ENCODE assay signal across 30 cellular contexts in genomic region chr22:45676024-45676423, GRCh38.
"Had no signal": no experiment of that assay in that cellular context is flagged by ENCODE, and none has a peak within 500 bp of the region (broad histone marks: within the 10 kb centered on the region; RNA-seq: fewer than 3 reads in every experiment).

No MANE protein-coding gene starts in this region.

- H3K9me3 Mint-ChIP-seq: activated B cell treated with CpG ODN at 0.5 μM for 24 hours; activated CD8-positive, alpha-beta T cell treated with anti-CD3 and anti-CD28 coated beads for 36 hours; activated naive CD4-positive, alpha-beta T cell treated with anti-CD3 and anti-CD28 coated beads for 36 hours; activated naive CD4-positive, alpha-beta T cell treated with anti-CD3 and anti-CD28 coated beads, Interleukin-2, amount 50 U/mL, for 24 hours; activated naive CD8-positive, alpha-beta T cell treated with anti-CD3 and anti-CD28 coated beads for 36 hours; activated naive CD8-positive, alpha-beta T cell treated with anti-CD3 and anti-CD28 coated beads, Interleukin-2, amount 50 U/mL, for 24 hours; activated T-cell treated with anti-CD3 and anti-CD28 coated beads, Interleukin-2, amount 50 U/mL, for 4 hours; activated T-helper 17 cell treated with anti-CD3 and anti-CD28 coated beads, Interleukin-2, amount 50 U/mL, for 72 hours; effector memory CD8-positive, alpha-beta T cell had no signal

- H3K36me3 ChIP-seq: adrenal gland, esophagus muscularis mucosa, gastrocnemius medialis had no signal

- H3K4me3 ChIP-seq: adrenal gland, body of pancreas, esophagus muscularis mucosa, gastrocnemius medialis, heart left ventricle had no signal

- H3K27me3 Mint-ChIP-seq: activated B cell treated with CpG ODN at 0.5 μM for 24 hours; activated CD8-positive, alpha-beta T cell treated with anti-CD3 and anti-CD28 coated beads for 36 hours; activated naive CD4-positive, alpha-beta T cell treated with anti-CD3 and anti-CD28 coated beads, Interleukin-2, amount 50 U/mL, for 24 hours; activated naive CD8-positive, alpha-beta T cell treated with anti-CD3 and anti-CD28 coated beads for 36 hours; activated naive CD8-positive, alpha-beta T cell treated with anti-CD3 and anti-CD28 coated beads, Interleukin-2, amount 50 U/mL, for 24 hours; activated T-helper 17 cell treated with anti-CD3 and anti-CD28 coated beads, Interleukin-2, amount 50 U/mL, for 72 hours; effector memory CD8-positive, alpha-beta T cell had no signal

- H3K27ac Mint-ChIP-seq: activated B cell treated with CpG ODN at 0.5 μM for 24 hours; activated CD8-positive, alpha-beta T cell treated with anti-CD3 and anti-CD28 coated beads for 36 hours; activated naive CD4-positive, alpha-beta T cell treated with anti-CD3 and anti-CD28 coated beads for 36 hours; activated naive CD4-positive, alpha-beta T cell treated with anti-CD3 and anti-CD28 coated beads, Interleukin-2, amount 50 U/mL, for 24 hours; activated naive CD8-positive, alpha-beta T cell treated with anti-CD3 and anti-CD28 coated beads for 36 hours; activated naive CD8-positive, alpha-beta T cell treated with anti-CD3 and anti-CD28 coated beads, Interleukin-2, amount 50 U/mL, for 24 hours had no signal

- H3K4me3 Mint-ChIP-seq: activated B cell treated with CpG ODN at 0.5 μM for 24 hours; activated CD8-positive, alpha-beta T cell treated with anti-CD3 and anti-CD28 coated beads for 36 hours; activated naive CD4-positive, alpha-beta T cell treated with anti-CD3 and anti-CD28 coated beads for 36 hours; activated naive CD4-positive, alpha-beta T cell treated with anti-CD3 and anti-CD28 coated beads, Interleukin-2, amount 50 U/mL, for 24 hours; activated naive CD8-positive, alpha-beta T cell treated with anti-CD3 and anti-CD28 coated beads for 36 hours; activated naive CD8-positive, alpha-beta T cell treated with anti-CD3 and anti-CD28 coated beads, Interleukin-2, amount 50 U/mL, for 24 hours; activated T-cell treated with anti-CD3 and anti-CD28 coated beads, Interleukin-2, amount 50 U/mL, for 4 hours; activated T-helper 17 cell treated with anti-CD3 and anti-CD28 coated beads, Interleukin-2, amount 50 U/mL, for 72 hours; effector memory CD8-positive, alpha-beta T cell had no signal

- H3K27me3 ChIP-seq: adrenal gland, body of pancreas, esophagus muscularis mucosa, foreskin keratinocyte, gastrocnemius medialis, heart left ventricle had no signal

- H3K9me3 ChIP-seq: adrenal gland, body of pancreas, esophagus muscularis mucosa, gastrocnemius medialis, heart left ventricle had no signal

- DNase-seq: activated B cell treated with CpG ODN at 0.5 μM for 24 hours; activated CD4-positive, alpha-beta T cell treated with anti-CD3 and anti-CD28 coated beads, Interleukin-2, amount 50 U/mL, for 1 hour; activated CD4-positive, alpha-beta T cell treated with anti-CD3 and anti-CD28 coated beads, Interleukin-2, amount 50 U/mL, for 48 hours; activated CD8-positive, alpha-beta memory T cell treated with anti-CD3 and anti-CD28 coated beads for 24 hours; activated effector memory CD4-positive, alpha-beta T cell treated with Interleukin-2 at 50 U/mL for 16 hours; activated naive CD8-positive, alpha-beta T cell treated with anti-CD3 and anti-CD28 coated beads for 36 hours; activated naive CD8-positive, alpha-beta T cell treated with anti-CD3 and anti-CD28 coated beads, Interleukin-2, amount 50 U/mL, for 24 hours; activated T-cell treated with anti-CD3 and anti-CD28 coated beads, Interleukin-2, amount 50 U/mL, for 4 hours; adrenal gland; amygdala; aorta; body of pancreas; caudate nucleus; cortex of kidney; dermis blood vessel endothelial cell; effector CD4-positive, alpha-beta T cell; effector memory CD8-positive, alpha-beta T cell; erythroblast; foreskin keratinocyte; gastrocnemius medialis; glutamatergic neuron; heart left ventricle; T-helper 2 cell had no signal

- H3K27ac ChIP-seq: adrenal gland, body of pancreas, foreskin keratinocyte, gastrocnemius medialis, heart left ventricle, VCaP had no signal

- ATAC-seq: activated CD4-positive, CD25-positive, alpha-beta regulatory T cell treated with anti-CD3 and anti-CD28 coated beads, Interleukin-2, amount 50 U/mL, for 24 hours; activated CD8-positive, alpha-beta T cell treated with anti-CD3 and anti-CD28 coated beads for 36 hours; activated naive CD8-positive, alpha-beta T cell treated with anti-CD3 and anti-CD28 coated beads, Interleukin-2, amount 50 U/mL, for 24 hours; activated T-cell treated with anti-CD3 and anti-CD28 coated beads, Interleukin-2, amount 50 U/mL, for 4 hours; activated T-helper 17 cell treated with anti-CD3 and anti-CD28 coated beads, Interleukin-2, amount 50 U/mL, for 72 hours; body of pancreas; effector memory CD8-positive, alpha-beta T cell; foreskin keratinocyte; gastrocnemius medialis; heart left ventricle had no signal
